ENCODE assay signal across 11 cellular contexts in genomic region chr11:76785513-76785912, GRCh38. TPM values are rescaled to one million over a fixed set of nuclear protein-coding genes. Genes with fewer than 3 reads are reported as not detected.
A peak's percentile ranks its signal among the peaks of the same experiment; 100 is the strongest.
DNase-seq lines count a peak whose midpoint lies in the region; ATAC-seq, FAIRE-seq and TF ChIP-seq lines count a peak whose summit lies in the region.
"Had no signal": no experiment of that assay in that cellular context is flagged by ENCODE, and none has a peak within 500 bp of the region (broad histone marks: within the 10 kb centered on the region; RNA-seq: fewer than 3 reads in every experiment).

No MANE protein-coding gene starts in this region.

- H3K4me1 ChIP-seq in A549: peaks cover 62% of the 10 kb centered on the region
- H3K4me1 ChIP-seq in colonic mucosa: peaks cover 20% of the 10 kb centered on the region
- peaks cover 52 to 63% of the 10 kb centered on the region in 2 donors for H3K4me1 ChIP-seq in mucosa of rectum (ENCODE audit: control insufficient read depth in 2 of 2, insufficient read depth in 2 of 2, low read length in 2 of 2)
- peaks cover 28 to 48% (median 33%) of the 10 kb centered on the region in 4 donors for H3K4me1 ChIP-seq in upper lobe of left lung

- peak overlapping the region; percentile 96 to 98 for H3K27ac ChIP-seq in A549
- no peak overlapping the region for H3K27ac ChIP-seq in colonic mucosa
- peak overlapping the region; percentile 1 to 11 for H3K27ac ChIP-seq in mucosa of rectum (ENCODE audit: low read depth in 2 of 2, low read length in 2 of 2)
- H3K27ac ChIP-seq in upper lobe of left lung: peak overlapping the region in 1 of 4 donors; percentile 8
- H3K27ac ChIP-seq: HL-60 had no signal

- POLR2A ChIA-PET in A549 (lab: Yijun Ruan, JAX): interaction anchor here (0.9 to 5.3 kb wide), 6 partner anchors 13 to 51 kb away, joined by 3 to 99 read pairs (median 4); no protein-coding TSS in a partner anchor

- ATAC-seq in A549: no peak
- no peak for ATAC-seq in upper lobe of left lung (ENCODE audit: low FRiP score in 2 of 2)
- no peak for ATAC-seq in GM18505 (IDR thresholded peaks at IDR 0.05; ENCODE audit: unreplicated experiment)
- ATAC-seq: naive thymus-derived CD8-positive, alpha-beta T cell had no signal

- H3K9ac ChIP-seq in colonic mucosa (ENCODE audit: low read depth in 2 of 2, low read length in 2 of 2) (peak overlapping the region in 1 of 2 donors; percentile 92), mucosa of rectum (ENCODE audit: low read depth in 1 of 2, low read length in 2 of 2) (peak overlapping the region in 1 of 2 donors; percentile 96)

- intact Hi-C loops in colonic mucosa (cut with DNase I): no loop called here

- no peak for TF ChIP-seq EP300 in A549 (IDR thresholded peaks at IDR 0.05)
- TF ChIP-seq EP300 in upper lobe of left lung (IDR thresholded peaks at IDR 0.05): no peak

- TF ChIP-seq CTCF in A549 (IDR thresholded peaks at IDR 0.05) (no peak), HFF-Myc (IDR thresholded peaks at IDR 0.05; ENCODE audit: low read depth, low read length, missing control alignments) (no peak), colonic mucosa (IDR thresholded peaks at IDR 0.05) (no peak), upper lobe of left lung (IDR thresholded peaks at IDR 0.05) (no peak)

- FAIRE-seq in A549 (lab: Jason Lieb, UNC): no peak

- H3K36me3 ChIP-seq in colonic mucosa (no peaks in the 10 kb centered on the region), mucosa of rectum (ENCODE audit: control insufficient read depth in 2 of 2, insufficient read depth in 2 of 2, low read length in 2 of 2) (no peaks in the 10 kb centered on the region), upper lobe of left lung (no peaks in the 10 kb centered on the region)

- TF ChIP-seq POLR2A in A549 (IDR thresholded peaks at IDR 0.05; ENCODE audit: low read length) (peak; percentile 36; the same call in 1 of the 2 replicates), upper lobe of left lung (IDR thresholded peaks at IDR 0.05) (no peak), GM18505 (IDR thresholded peaks at IDR 0.05; ENCODE audit: borderline replicate concordance, extremely low read depth, insufficient read depth, insufficient read length) (no peak)

- H3K27me3 ChIP-seq in colonic mucosa (no peaks in the 10 kb centered on the region), mucosa of rectum (ENCODE audit: control insufficient read depth in 2 of 2, insufficient read depth in 2 of 2, low read length in 2 of 2) (no peaks in the 10 kb centered on the region), upper lobe of left lung (peaks cover 0 to 4% (median 3%) of the 10 kb centered on the region in 4 donors)

- 7% methylated on average over 6 of the region's 6 CpGs for WGBS in A549 (ENCODE audit: missing lambda C conversion rate)
- WGBS in upper lobe of left lung, 2 donors: 81 to 83% methylated on average over 6 of the region's 6 CpGs

- DNase-seq in A549 (ENCODE audit: low read depth in 1 of 2, low spot score in 1 of 2) (peak in 1 of 2 experiments; percentile 56), HFF-Myc (ENCODE audit: extremely low read depth, low read depth) (no peak), colonic mucosa (peak; percentile 57), cerebellar nuclear complex (lab: John Stamatoyannopoulos, UW) (no peak), upper lobe of left lung (no peak), OCI-M1 (lab: John Stamatoyannopoulos, UW) (no peak)
- DNase-seq: cortex of kidney; naive thymus-derived CD8-positive, alpha-beta T cell had no signal

- no peak for TF ChIP-seq RAD21 in A549 (conservative IDR thresholded peaks at IDR 0.05 in 1 of 2, IDR thresholded peaks at IDR 0.05 in 1 of 2)

- CTCF ChIA-PET in A549 (lab: Yijun Ruan, JAX): interaction anchor here (1.5 to 5.3 kb wide), 4 partner anchors 13 to 51 kb away, joined by 3 to 36 read pairs (median 11); no protein-coding TSS in a partner anchor

- no peaks in the 10 kb centered on the region for H3K9me3 ChIP-seq in A549
- H3K9me3 ChIP-seq in colonic mucosa: no peaks in the 10 kb centered on the region
- H3K9me3 ChIP-seq in mucosa of rectum (ENCODE audit: control insufficient read depth in 2 of 2, low read length in 2 of 2): no peaks in the 10 kb centered on the region
- no peaks in the 10 kb centered on the region for H3K9me3 ChIP-seq in upper lobe of left lung

- H3K4me3 ChIP-seq in A549 (peak overlapping the region; percentile 71), HFF-Myc (replicated peaks; ENCODE audit: low read depth, low read length) (peak overlapping the region; percentile 87), colonic mucosa (no peak overlapping the region), mucosa of rectum (ENCODE audit: low read length in 2 of 2) (no peak overlapping the region), upper lobe of left lung (peak overlapping the region in 1 of 4 donors; percentile 82)

- H3K4me2 ChIP-seq in A549: peak overlapping the region; percentile 92

TF ChIP-seq in A549, 52 proteins besides CTCF, POLR2A, EP300 and RAD21:
- TF ChIP-seq RFX5 (IDR thresholded peaks at IDR 0.05): no peak
- TF ChIP-seq MAX (IDR thresholded peaks at IDR 0.05): peak; percentile 43; the same call in 1 of the 2 replicates
- TF ChIP-seq HOXA7 (CRISPR knock-in tag; IDR thresholded peaks at IDR 0.05): peak; percentile 15; the same call in 1 of the 2 replicates

RNA-seq across cellular contexts. Expression of gene TSKU, which starts 2.4 kb away (rescaled TPM):
- polyA plus RNA-seq in A549 (2011; rRNA removed): 164 and 188 TPM in 2 replicates
- polyA plus RNA-seq in A549 (2012; cell fraction: cytosol; rRNA removed): 177 and 263 TPM in 2 replicates
- 271 and 323 TPM in 2 replicates for polyA plus RNA-seq in A549 (2012; cell fraction: nucleus; rRNA removed)
- polyA plus RNA-seq in A549 (2017; fragmentation: RNase III; extraction: RNeasy Plus Mini Kit Qiagen cat#74134 plus additional on column Dnase treatment): 145 to 171 TPM (median 164 TPM) in 3 replicates
- 186 and 192 TPM in 2 replicates for polyA minus RNA-seq in A549 (2011; rRNA and poly(A)+ RNA removed)
- 10 to 100 TPM; 39.6 to 41.3 TPM for total RNA-seq in colonic mucosa
- 10 to 100 TPM in 2 of 6 donors, 1 to 10 TPM in 4; 2.1 to 19.8 (median 9.5) TPM for total RNA-seq in upper lobe of left lung
- total RNA-seq: naive thymus-derived CD8-positive, alpha-beta T cell had no signal
- polyA plus RNA-seq: naive thymus-derived CD8-positive, alpha-beta T cell had no signal

Comparison
In these comparisons a context has a peak if more than half of its experiments do, and no peak if none do; other contexts are left out.
1. H3K4me3 ChIP-seq: peak in A549 (single experiment) and HFF-Myc (single experiment); none in colonic mucosa (single experiment) and mucosa of rectum (0 of 2).